In the genomic region with DNA sequence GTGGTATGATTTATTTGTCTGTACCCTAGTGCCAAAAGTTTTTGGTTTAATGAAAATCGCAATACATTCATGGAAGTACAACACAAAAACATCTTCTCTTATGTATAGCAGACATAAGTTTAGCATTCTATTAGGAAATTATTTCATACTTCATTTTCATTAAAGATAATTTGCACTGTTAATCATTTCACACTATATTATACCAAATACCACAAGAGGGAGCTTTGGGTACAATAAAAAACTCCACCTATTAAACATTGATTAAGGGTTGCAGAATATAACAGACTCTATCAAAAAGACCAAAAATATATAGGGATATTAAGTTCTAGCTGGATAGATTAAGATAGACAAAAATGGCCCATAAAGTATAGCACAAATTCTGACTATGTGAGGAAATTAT, we compare ENCODE assay signal across 9 cellular contexts.
DNase-seq lines count a peak whose midpoint lies in the region; ATAC-seq and TF ChIP-seq lines count a peak whose summit lies in the region.
"Had no signal": no experiment of that assay in that cellular context is flagged by ENCODE, and none has a peak within 500 bp of the region (broad histone marks: within the 10 kb centered on the region; RNA-seq: fewer than 3 reads in every experiment).

No MANE protein-coding gene starts in this region.

- peaks cover 5% of the 10 kb centered on the region; the same call in 1 of the 2 replicates for H4K20me1 ChIP-seq in SK-N-SH (ENCODE audit: insufficient read depth)

- H3K4me2 ChIP-seq in SK-N-SH, result no peak overlapping the region

- H3K36me3 ChIP-seq in SK-N-SH (replicated peaks in 1 of 2; ENCODE audit: control insufficient read depth in 1 of 2, insufficient read depth in 2 of 2, low read length in 1 of 2), result peaks cover 0 to 4% of the 10 kb centered on the region in 2 experiments

- peak; percentile 76 for TF ChIP-seq RAD21 in SK-N-SH (IDR thresholded peaks at IDR 0.05; ENCODE audit: low read length)

- H3K36me3 Mint-ChIP-seq in type B pancreatic cell, result peaks cover 5% of the 10 kb centered on the region

- no peaks in the 10 kb centered on the region for H3K9me3 Mint-ChIP-seq in type B pancreatic cell

- H3K4me3 ChIP-seq in SK-N-SH (ENCODE audit: low read depth in 2 of 2, low read length in 1 of 2) (no peak overlapping the region), lower leg skin (ENCODE audit: low read depth, poor library complexity, severe bottlenecking) (no peak overlapping the region)

- no peak overlapping the region for H3K4me3 Mint-ChIP-seq in type B pancreatic cell

- no peaks in the 10 kb centered on the region for H3K27me3 Mint-ChIP-seq in type B pancreatic cell

- peak; percentile 4 for DNase-seq in NOMO-1 treated with DMSO at 0.1 percent for 48 hours (lab: John Stamatoyannopoulos, UW; ENCODE audit: unreplicated experiment)
- no peak for DNase-seq in NOMO-1 treated with dmso at 0.1 percent for 144 hours (lab: John Stamatoyannopoulos, UW; ENCODE audit: unreplicated experiment)
- DNase-seq in SK-N-SH, result peak; percentile 31
- DNase-seq in left ventricle myocardium superior, result no peak
- DNase-seq in type B pancreatic cell (ENCODE audit: extremely low spot score, unreplicated experiment), result no peak
- no peak for DNase-seq in activated T-cell treated with anti-CD3 and anti-CD28 coated beads, Interleukin-2, amount 50 U/mL, for 1 hour
- no peak for DNase-seq in NCI-H2227 (lab: John Stamatoyannopoulos, UW; ENCODE audit: unreplicated experiment)
- DNase-seq in lower leg skin (ENCODE audit: low spot score in 2 of 2), result no peak
- DNase-seq: activated CD4-positive, alpha-beta T cell treated with anti-CD3 and anti-CD28 coated beads for 1 hour had no signal

- no peak overlapping the region for H3K9ac ChIP-seq in SK-N-SH

- peaks cover 6% of the 10 kb centered on the region for H3F3A ChIP-seq in SK-N-SH (replicated peaks; ENCODE audit: insufficient read depth)

- H3K27ac ChIP-seq in SK-N-SH (ENCODE audit: low read depth in 2 of 2, low read length in 1 of 2), result no peak overlapping the region

- H3K27me3 ChIP-seq in SK-N-SH (ENCODE audit: insufficient read depth), result no peaks in the 10 kb centered on the region

- H3K79me2 ChIP-seq in SK-N-SH (ENCODE audit: insufficient read depth), result peaks cover 69% of the 10 kb centered on the region

- H3K4me1 Mint-ChIP-seq in type B pancreatic cell (ENCODE audit: unreplicated experiment), result no peaks in the 10 kb centered on the region

- TF ChIP-seq EP300 in SK-N-SH (IDR thresholded peaks at IDR 0.05; ENCODE audit: borderline replicate concordance in 1 of 2, low read depth in 1 of 2, low read length in 1 of 2), result no peak

- no peak overlapping the region for H2AFZ ChIP-seq in SK-N-SH (ENCODE audit: low read depth)

- CTCF ChIA-PET in SK-N-SH (lab: Yijun Ruan, JAX), result interaction anchor here (0.6 to 8.7 kb wide), 46 partner anchors 9 to 352 kb away, joined by 3 to 159 read pairs (median 4); partner anchors contain the start of gene ROCK2

- peak; percentile 46 for ATAC-seq in left ventricle myocardium superior

- WGBS in SK-N-SH (ENCODE audit: low lambda C conversion rate), result 44% methylated on average over 1 of the region's 1 CpG
- WGBS in lower leg skin, 2 donors, result 57 to 59% methylated on average over 1 of the region's 1 CpG

- no peak for TF ChIP-seq POLR2A in lower leg skin (IDR thresholded peaks at IDR 0.05)

- no peaks in the 10 kb centered on the region for H3K9me2 ChIP-seq in SK-N-SH

- intact Hi-C loops in left ventricle myocardium superior (cut with micrococcal nuclease) (loop anchor here (2.0 to 10.0 kb wide), 3 partner anchors 110 to 210 kb away; partner anchors contain the start of gene ROCK2), lower leg skin (cut with DNase I; ENCODE audit: low total_unique reads) (loop anchor here (10.0 kb wide), 1 partner anchor 180 kb away; no protein-coding TSS in a partner anchor)

- TF ChIP-seq CTCF in SK-N-SH (IDR thresholded peaks at IDR 0.05), result peak; percentile 82
- peak; percentile 70 for TF ChIP-seq CTCF in type B pancreatic cell (conservative IDR thresholded peaks at IDR 0.05)
- no peak for TF ChIP-seq CTCF in lower leg skin (IDR thresholded peaks at IDR 0.05)

- no peaks in the 10 kb centered on the region for H3K9me3 ChIP-seq in SK-N-SH

- H3K27ac Mint-ChIP-seq in type B pancreatic cell, result no peak overlapping the region

- no peaks in the 10 kb centered on the region for H3K4me1 ChIP-seq in SK-N-SH (ENCODE audit: control insufficient read depth in 1 of 2, insufficient read depth in 2 of 2, low read depth in 1 of 2, low read length in 1 of 2)

- POLR2A ChIA-PET in SK-N-SH (lab: Yijun Ruan, JAX), result no interaction called here

TF ChIP-seq in SK-N-SH, 30 proteins besides CTCF, POLR2A, EP300 and RAD21:
- TF ChIP-seq TEAD4 (IDR thresholded peaks at IDR 0.05; ENCODE audit: borderline replicate concordance, insufficient read depth) (no peak), SMC3 (IDR thresholded peaks at IDR 0.05; ENCODE audit: low read depth, low read length) (peak; percentile 53)
- TF ChIP-seq, protein P1, sequence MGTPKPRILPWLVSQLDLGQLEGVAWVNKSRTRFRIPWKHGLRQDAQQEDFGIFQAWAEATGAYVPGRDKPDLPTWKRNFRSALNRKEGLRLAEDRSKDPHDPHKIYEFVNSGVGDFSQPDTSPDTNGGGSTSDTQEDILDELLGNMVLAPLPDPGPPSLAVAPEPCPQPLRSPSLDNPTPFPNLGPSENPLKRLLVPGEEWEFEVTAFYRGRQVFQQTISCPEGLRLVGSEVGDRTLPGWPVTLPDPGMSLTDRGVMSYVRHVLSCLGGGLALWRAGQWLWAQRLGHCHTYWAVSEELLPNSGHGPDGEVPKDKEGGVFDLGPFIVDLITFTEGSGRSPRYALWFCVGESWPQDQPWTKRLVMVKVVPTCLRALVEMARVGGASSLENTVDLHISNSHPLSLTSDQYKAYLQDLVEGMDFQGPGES (IDR thresholded peaks at IDR 0.05; ENCODE audit: low read depth, low read length), result no peak

Comparison
In these comparisons a context has a peak if more than half of its experiments do, and no peak if none do; other contexts are left out.
1. DNase-seq: peak in NOMO-1 treated with DMSO at 0.1 percent for 48 hours (single experiment) and SK-N-SH (single experiment); none in NOMO-1 treated with dmso at 0.1 percent for 144 hours (single experiment), left ventricle myocardium superior (single experiment), type B pancreatic cell (single experiment), activated T-cell treated with anti-CD3 and anti-CD28 coated beads, Interleukin-2, amount 50 U/mL, for 1 hour (single experiment), NCI-H2227 (single experiment) and lower leg skin (0 of 2).
2. CTCF ChIP-seq: peak in SK-N-SH (single experiment) and type B pancreatic cell (single experiment); none in lower leg skin (0 of 3).